ENCODE assay signal across 8 cellular contexts in the genomic region with DNA sequence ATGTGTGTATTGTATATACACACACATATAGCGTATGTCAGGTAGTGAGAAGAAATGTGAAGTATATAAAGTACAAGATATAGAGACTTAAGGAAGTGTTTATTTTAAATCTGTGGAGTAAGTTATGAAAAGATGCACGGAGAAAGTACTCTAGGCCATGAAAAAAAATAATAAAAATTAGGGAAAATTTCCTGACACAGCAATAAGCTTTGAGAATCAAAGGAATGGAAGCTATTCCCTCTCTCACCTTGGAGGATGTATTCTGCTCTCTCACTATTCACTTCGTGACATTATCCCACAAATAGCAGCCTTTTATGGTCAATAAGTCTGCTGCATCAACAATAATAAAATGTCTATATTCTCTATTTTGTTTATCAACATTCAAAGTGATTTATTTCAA.
"Had no signal": no experiment of that assay in that cellular context is flagged by ENCODE, and none has a peak within 500 bp of the region (broad histone marks: within the 10 kb centered on the region; RNA-seq: fewer than 3 reads in every experiment).

No MANE protein-coding gene starts in this region.

- H2AFZ ChIP-seq: GM23248 had no signal

- DNase-seq: GM23248, GOT3, H7, HFFc6, KG1 had no signal

- ATAC-seq: HCT116 had no signal

- H3K4me1 ChIP-seq: HAP-1 had no signal

- H3K4me3 ChIP-seq: GM23248, HAP-1 had no signal

- H3K9ac ChIP-seq: GM23248 had no signal

- H3K36me3 ChIP-seq: HAP-1 had no signal

- H3K9me3 ChIP-seq: HAP-1 had no signal

- H3K27ac ChIP-seq: GM23248, HL-60 had no signal
